ENCODE assay signal across 23 cellular contexts in genomic region chr9:7338586-7339281, GRCh38.
"Had no signal": no experiment of that assay in that cellular context is flagged by ENCODE, and none has a peak within 500 bp of the region (broad histone marks: within the 10 kb centered on the region; RNA-seq: fewer than 3 reads in every experiment).

No MANE protein-coding gene starts in this region.

- H3K27ac ChIP-seq: left ventricle myocardium inferior, ovary, right atrium auricular region, right lobe of liver, tibial nerve, vagina had no signal

- H3K4me1 Mint-ChIP-seq: stimulated activated naive CD8-positive, alpha-beta T cell treated with anti-CD3 and anti-CD28 coated beads, Interleukin-15, amount 100 ng/mL, for 72 hours had no signal

- H3K36me3 ChIP-seq: left ventricle myocardium inferior, ovary, right atrium auricular region, right lobe of liver, tibial nerve, vagina had no signal

- H3K4me3 Mint-ChIP-seq: naive thymus-derived CD4-positive, alpha-beta T cell; natural killer cell treated with Interleukin-12 subunit alpha and Interleukin-12 subunit beta and Interleukin-15 and Interleukin-18, amount 100 ng/mL, for 72 hours; stimulated activated memory B cell treated with anti-CD40 and anti-IgM and Interleukin-4, amounts not matched to agents 10 μg/mL and 1 μg/mL and 100 μg/mL, for 72 hours; stimulated activated naive CD8-positive, alpha-beta T cell treated with anti-CD3 and anti-CD28 coated beads, Interleukin-15, amount 100 ng/mL, for 72 hours; type B pancreatic cell had no signal

- H3K4me2 ChIP-seq: smooth muscle cell had no signal

- H3K9me3 Mint-ChIP-seq: natural killer cell treated with Interleukin-12 subunit alpha and Interleukin-12 subunit beta and Interleukin-15 and Interleukin-18, amount 100 ng/mL, for 72 hours; stimulated activated memory B cell treated with anti-CD40 and anti-IgM and Interleukin-4, amounts not matched to agents 10 μg/mL and 1 μg/mL and 100 μg/mL, for 72 hours; stimulated activated naive CD8-positive, alpha-beta T cell treated with anti-CD3 and anti-CD28 coated beads, Interleukin-15, amount 100 ng/mL, for 72 hours; type B pancreatic cell had no signal

- ATAC-seq: mucosa of descending colon; naive thymus-derived CD4-positive, alpha-beta T cell; natural killer cell treated with Interleukin-12 subunit alpha and Interleukin-12 subunit beta and Interleukin-15 and Interleukin-18, amount 100 ng/mL, for 72 hours; right lobe of liver; stimulated activated memory B cell treated with anti-CD40 and anti-IgM and Interleukin-4, amounts not matched to agents 10 μg/mL and 1 μg/mL and 100 μg/mL, for 72 hours; stimulated activated naive CD8-positive, alpha-beta T cell treated with anti-CD3 and anti-CD28 coated beads, Interleukin-15, amount 100 ng/mL, for 72 hours had no signal

- H3K27ac Mint-ChIP-seq: naive thymus-derived CD4-positive, alpha-beta T cell; natural killer cell treated with Interleukin-12 subunit alpha and Interleukin-12 subunit beta and Interleukin-15 and Interleukin-18, amount 100 ng/mL, for 72 hours; progenitor cell of endocrine pancreas; stimulated activated memory B cell treated with anti-CD40 and anti-IgM and Interleukin-4, amounts not matched to agents 10 μg/mL and 1 μg/mL and 100 μg/mL, for 72 hours; stimulated activated naive CD8-positive, alpha-beta T cell treated with anti-CD3 and anti-CD28 coated beads, Interleukin-15, amount 100 ng/mL, for 72 hours; type B pancreatic cell had no signal

- H3K27me3 Mint-ChIP-seq: type B pancreatic cell had no signal

- H3K27me3 ChIP-seq: ovary, right atrium auricular region, right lobe of liver, tibial nerve, vagina had no signal

- H3K4me3 ChIP-seq: left ventricle myocardium inferior, lung, mucosa of descending colon, ovary, right atrium auricular region, right lobe of liver, smooth muscle cell, tibial nerve, vagina had no signal

- H3K36me3 Mint-ChIP-seq: naive thymus-derived CD4-positive, alpha-beta T cell; natural killer cell treated with Interleukin-12 subunit alpha and Interleukin-12 subunit beta and Interleukin-15 and Interleukin-18, amount 100 ng/mL, for 72 hours; stimulated activated memory B cell treated with anti-CD40 and anti-IgM and Interleukin-4, amounts not matched to agents 10 μg/mL and 1 μg/mL and 100 μg/mL, for 72 hours; type B pancreatic cell had no signal

- DNase-seq: islet precursor cell; left ventricle myocardium inferior; midbrain; mucosa of descending colon; naive thymus-derived CD4-positive, alpha-beta T cell; ovary; right lobe of liver; stimulated activated CD4-positive, alpha-beta T cell treated with anti-CD3 and anti-CD28 coated beads, Interleukin-1b, Interleukin-23, amount 100 ng/mL, for 48 hours; stimulated activated CD4-positive, alpha-beta T cell treated with anti-CD3 and anti-CD28 coated beads, Interleukin-2, amount 100 ng/mL, for 48 hours; stimulated activated CD4-positive, alpha-beta T cell treated with anti-CD3 and anti-CD28 coated beads, Interleukin-4, amount 100 ng/mL, for 4 hours; stimulated activated CD8-positive, alpha-beta memory T cell treated with anti-CD3 and anti-CD28 coated beads, Interleukin-4, amount 100 ng/mL, for 48 hours; stimulated activated naive CD4-positive, alpha-beta T cell treated with Interleukin-2 at 50 U/mL for 16 hours; stimulated activated naive CD8-positive, alpha-beta T cell treated with anti-CD3 and anti-CD28 coated beads, Interleukin-15, amount 100 ng/mL, for 72 hours; substantia nigra had no signal

- H3K4me1 ChIP-seq: right atrium auricular region, right lobe of liver, vagina had no signal
